ENCODE assay signal across 9 cellular contexts in genomic region chr20:33211817-33212424, GRCh38. TPM values are rescaled to one million over a fixed set of nuclear protein-coding genes. Genes with fewer than 3 reads are reported as not detected.
DNase-seq lines count a peak whose midpoint lies in the region; ATAC-seq, FAIRE-seq and TF ChIP-seq lines count a peak whose summit lies in the region.
"Had no signal": no experiment of that assay in that cellular context is flagged by ENCODE, and none has a peak within 500 bp of the region (broad histone marks: within the 10 kb centered on the region; RNA-seq: fewer than 3 reads in every experiment).

No MANE protein-coding gene starts in this region.

- no peak for TF ChIP-seq CTCF in uterus (IDR thresholded peaks at IDR 0.05)

- no peaks in the 10 kb centered on the region for H3K36me3 ChIP-seq in uterus

- DNase-seq in CMK (ENCODE audit: low read depth) (peak; percentile 18), H54 (ENCODE audit: insufficient read length, low spot score) (peak; percentile 45), NCI-H510A (lab: John Stamatoyannopoulos, UW) (peak; percentile 67), iPS-NIHi7 (ENCODE audit: extremely low spot score) (peak; percentile 90), midbrain (lab: John Stamatoyannopoulos, UW) (no peak), uterus (no peak)
- peak; percentile 11 for DNase-seq in activated T-helper 2 cell treated with anti-CD3 and anti-CD28 coated beads, Interferon-gamma antibody, Interleukin-2, Interleukin-4, amounts not matched to agents 10 μg/mL and 5 μg/mL and 100 μg/mL, durations not matched to agents 14 hours and 24 hours and 36 hours (ENCODE audit: low spot score)
- DNase-seq in stimulated activated naive CD8-positive, alpha-beta T cell treated with anti-CD3 and anti-CD28 coated beads, Interleukin-15, amount 100 ng/mL, for 72 hours: peak; percentile 5 to 35

- H3K4me1 ChIP-seq in uterus: no peaks in the 10 kb centered on the region

- H3K27ac Mint-ChIP-seq in activated T-helper 2 cell treated with anti-CD3 and anti-CD28 coated beads, Interferon-gamma antibody, Interleukin-2, Interleukin-4, amounts not matched to agents 10 μg/mL and 5 μg/mL and 100 μg/mL, durations not matched to agents 14 hours and 24 hours and 36 hours: no peak overlapping the region
- H3K27ac Mint-ChIP-seq in stimulated activated naive CD8-positive, alpha-beta T cell treated with anti-CD3 and anti-CD28 coated beads, Interleukin-15, amount 100 ng/mL, for 72 hours: no peak overlapping the region
- H3K27ac Mint-ChIP-seq: memory B cell had no signal

- intact Hi-C loops in activated T-helper 2 cell treated with anti-CD3 and anti-CD28 coated beads, Interferon-gamma antibody, Interleukin-2, Interleukin-4, amounts not matched to agents 10 μg/mL and 5 μg/mL and 100 μg/mL, durations not matched to agents 14 hours and 24 hours and 36 hours (cut with micrococcal nuclease): no loop called here
- intact Hi-C loops in uterus (cut with DNase I; ENCODE audit: low total_unique reads): no loop called here

- H3K9me3 Mint-ChIP-seq in activated T-helper 2 cell treated with anti-CD3 and anti-CD28 coated beads, Interferon-gamma antibody, Interleukin-2, Interleukin-4, amounts not matched to agents 10 μg/mL and 5 μg/mL and 100 μg/mL, durations not matched to agents 14 hours and 24 hours and 36 hours: no peaks in the 10 kb centered on the region
- no peaks in the 10 kb centered on the region for H3K9me3 Mint-ChIP-seq in stimulated activated naive CD8-positive, alpha-beta T cell treated with anti-CD3 and anti-CD28 coated beads, Interleukin-15, amount 100 ng/mL, for 72 hours

- H3K4me3 Mint-ChIP-seq in activated T-helper 2 cell treated with anti-CD3 and anti-CD28 coated beads, Interferon-gamma antibody, Interleukin-2, Interleukin-4, amounts not matched to agents 10 μg/mL and 5 μg/mL and 100 μg/mL, durations not matched to agents 14 hours and 24 hours and 36 hours (ENCODE audit: low read depth): no peak overlapping the region
- no peak overlapping the region for H3K4me3 Mint-ChIP-seq in stimulated activated naive CD8-positive, alpha-beta T cell treated with anti-CD3 and anti-CD28 coated beads, Interleukin-15, amount 100 ng/mL, for 72 hours
- H3K4me3 Mint-ChIP-seq: memory B cell had no signal

- no peak overlapping the region for H3K4me3 ChIP-seq in uterus

- H3K36me3 Mint-ChIP-seq in activated T-helper 2 cell treated with anti-CD3 and anti-CD28 coated beads, Interferon-gamma antibody, Interleukin-2, Interleukin-4, amounts not matched to agents 10 μg/mL and 5 μg/mL and 100 μg/mL, durations not matched to agents 14 hours and 24 hours and 36 hours (ENCODE audit: low read depth): no peaks in the 10 kb centered on the region
- H3K36me3 Mint-ChIP-seq: memory B cell had no signal

- H3K27me3 ChIP-seq in uterus: no peaks in the 10 kb centered on the region

- no peaks in the 10 kb centered on the region for H3K4me1 Mint-ChIP-seq in activated T-helper 2 cell treated with anti-CD3 and anti-CD28 coated beads, Interferon-gamma antibody, Interleukin-2, Interleukin-4, amounts not matched to agents 10 μg/mL and 5 μg/mL and 100 μg/mL, durations not matched to agents 14 hours and 24 hours and 36 hours (ENCODE audit: low read depth)
- H3K4me1 Mint-ChIP-seq in stimulated activated naive CD8-positive, alpha-beta T cell treated with anti-CD3 and anti-CD28 coated beads, Interleukin-15, amount 100 ng/mL, for 72 hours: peaks cover 6% of the 10 kb centered on the region

- ATAC-seq in stimulated activated naive CD8-positive, alpha-beta T cell treated with anti-CD3 and anti-CD28 coated beads, Interleukin-15, amount 100 ng/mL, for 72 hours: peak; percentile 72

- TF ChIP-seq POLR2A in H54 (IDR thresholded peaks at IDR 0.05; ENCODE audit: low read depth, low read length) (no peak), uterus (IDR thresholded peaks at IDR 0.05) (no peak)

- no peak for FAIRE-seq in H54 (lab: Jason Lieb, UNC)

- H3K27me3 Mint-ChIP-seq in activated T-helper 2 cell treated with anti-CD3 and anti-CD28 coated beads, Interferon-gamma antibody, Interleukin-2, Interleukin-4, amounts not matched to agents 10 μg/mL and 5 μg/mL and 100 μg/mL, durations not matched to agents 14 hours and 24 hours and 36 hours (ENCODE audit: low read depth): peaks cover 9% of the 10 kb centered on the region
- H3K27me3 Mint-ChIP-seq in stimulated activated naive CD8-positive, alpha-beta T cell treated with anti-CD3 and anti-CD28 coated beads, Interleukin-15, amount 100 ng/mL, for 72 hours: peaks cover 91% of the 10 kb centered on the region

- H3K27ac ChIP-seq in uterus: no peak overlapping the region

- H3K9me3 ChIP-seq in uterus: no peaks in the 10 kb centered on the region

RNA-seq across cellular contexts. Expression of gene BPIFA3, which starts 5.2 kb away (rescaled TPM):
- total RNA-seq in activated T-helper 2 cell treated with anti-CD3 and anti-CD28 coated beads, Interferon-gamma antibody, Interleukin-2, Interleukin-4, amounts not matched to agents 10 μg/mL and 5 μg/mL and 100 μg/mL, durations not matched to agents 14 hours and 24 hours and 36 hours: not detected in 2 replicates
- total RNA-seq in uterus: not detected

RNA-seq across cellular contexts. Expression of gene BPIFA1, which starts 23.9 kb away (rescaled TPM):
- total RNA-seq in activated T-helper 2 cell treated with anti-CD3 and anti-CD28 coated beads, Interferon-gamma antibody, Interleukin-2, Interleukin-4, amounts not matched to agents 10 μg/mL and 5 μg/mL and 100 μg/mL, durations not matched to agents 14 hours and 24 hours and 36 hours: not detected in 2 replicates
- not detected for total RNA-seq in uterus

RNA-seq across cellular contexts. Expression of gene BPIFA2, which starts 44.0 kb away (rescaled TPM):
- total RNA-seq in activated T-helper 2 cell treated with anti-CD3 and anti-CD28 coated beads, Interferon-gamma antibody, Interleukin-2, Interleukin-4, amounts not matched to agents 10 μg/mL and 5 μg/mL and 100 μg/mL, durations not matched to agents 14 hours and 24 hours and 36 hours: not detected in 2 replicates
- total RNA-seq in uterus: not detected

Comparison
In these comparisons a context has a peak if more than half of its experiments do, and no peak if none do; other contexts are left out.
1. DNase-seq: peak in CMK (single experiment), H54 (single experiment), NCI-H510A (single experiment), activated T-helper 2 cell treated with anti-CD3 and anti-CD28 coated beads, Interferon-gamma antibody, Interleukin-2, Interleukin-4, amounts not matched to agents 10 μg/mL and 5 μg/mL and 100 μg/mL, durations not matched to agents 14 hours and 24 hours and 36 hours (single experiment), iPS-NIHi7 (single experiment) and stimulated activated naive CD8-positive, alpha-beta T cell treated with anti-CD3 and anti-CD28 coated beads, Interleukin-15, amount 100 ng/mL, for 72 hours (2 of 2); none in midbrain (single experiment) and uterus (0 of 2).